Comparison of ENCODE assay signal across 22 cellular contexts in the genomic region with DNA sequence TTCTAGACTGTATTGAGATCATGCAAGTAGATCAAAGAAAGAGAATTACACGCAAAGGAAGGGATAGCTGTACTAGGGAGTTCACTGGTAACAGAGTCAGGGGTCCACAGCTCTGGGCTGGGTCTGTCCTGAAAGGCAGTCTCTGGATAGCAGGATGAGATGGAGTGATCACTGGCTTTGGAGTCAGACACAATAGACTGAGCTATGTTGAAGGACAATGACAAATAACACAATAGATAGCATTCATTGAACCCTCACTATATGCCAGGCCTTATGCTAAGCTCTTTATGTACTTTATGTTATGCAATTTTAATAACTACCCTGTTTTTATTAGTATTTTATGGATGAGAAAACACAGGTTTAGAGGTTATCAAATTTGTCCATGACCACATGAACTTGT. TPM values are rescaled to one million over a fixed set of nuclear protein-coding genes. Genes with fewer than 3 reads are reported as not detected.
DNase-seq lines count a peak whose midpoint lies in the region; ATAC-seq, FAIRE-seq and TF ChIP-seq lines count a peak whose summit lies in the region.
"Had no signal": no experiment of that assay in that cellular context is flagged by ENCODE, and none has a peak within 500 bp of the region (broad histone marks: within the 10 kb centered on the region; RNA-seq: fewer than 3 reads in every experiment).

No MANE protein-coding gene starts in this region.

- no peak for ATAC-seq in heart right ventricle
- ATAC-seq: A549, GM23338, HCT116 had no signal

- no peak for DNase-seq in GM12892 (ENCODE audit: insufficient read length)
- peak; percentile 89 for DNase-seq in pons (ENCODE audit: low spot score)
- DNase-seq in coronary artery (ENCODE audit: low spot score): no peak
- no peak for DNase-seq in heart right ventricle
- no peak for DNase-seq in activated CD8-positive, alpha-beta memory T cell treated with anti-CD3 and anti-CD28 coated beads, Interleukin-2, amount 50 U/mL, for 48 hours
- DNase-seq: 8988T; ACHN; AML-193; C1 segment of cervical spinal cord; Calu3; CD4-positive, alpha-beta memory T cell; COR-L47; DMS53; DMS79 treated with DMSO at 0.1 percent for 48 hours; GF-D8; H9 had no signal

- 0 to 62% methylated on average over 1 of the region's 1 CpG for WGBS in heart right ventricle, 2 donors

- H3K4me1 ChIP-seq in heart right ventricle: no peaks in the 10 kb centered on the region
- H3K4me1 ChIP-seq: A549 had no signal

- no peaks in the 10 kb centered on the region for H3K36me3 ChIP-seq in heart right ventricle

- H3K27ac ChIP-seq in layer of hippocampus (ENCODE audit: low read depth, low read length) (peak overlapping the region; percentile 10), temporal lobe (ENCODE audit: low read depth, low read length) (peak overlapping the region; percentile 60), coronary artery (no peak overlapping the region), heart right ventricle (no peak overlapping the region)
- H3K27ac ChIP-seq: A549 had no signal

- H3K27me3 ChIP-seq in layer of hippocampus (ENCODE audit: control insufficient read depth, insufficient read depth, low read length) (no peaks in the 10 kb centered on the region), heart right ventricle (no peaks in the 10 kb centered on the region)

- FAIRE-seq in GM12892 (lab: Jason Lieb, UNC): peak; percentile 14
- FAIRE-seq: A549, GM19239 had no signal

- intact Hi-C loops in heart right ventricle (cut with DNase I): no loop called here

- no peaks in the 10 kb centered on the region for H3K9me3 ChIP-seq in heart right ventricle
- H3K9me3 ChIP-seq: A549 had no signal

- H3K4me3 ChIP-seq in coronary artery: no peak overlapping the region
- H3K4me3 ChIP-seq in heart right ventricle: no peak overlapping the region
- H3K4me3 ChIP-seq: A549, GM23338 had no signal

- no peak for TF ChIP-seq POLR2A in GM12892 (IDR thresholded peaks at IDR 0.05; ENCODE audit: low read depth, low read length)

- TF ChIP-seq CTCF in coronary artery (IDR thresholded peaks at IDR 0.05) (no peak), heart right ventricle (IDR thresholded peaks at IDR 0.05) (no peak)

RNA-seq across cellular contexts. Expression of a gene that starts 10.0 kb away (rescaled TPM):
- 0.47 TPM for polyA plus RNA-seq in GM12892 (2012; ENCODE audit: missing spikeins)
- total RNA-seq in temporal lobe (123 TPM), heart right ventricle (10 to 100 TPM in 1 of 10 donors, 1 to 10 TPM in 9; 3.0 to 10.5 (median 6.2) TPM)
- 1 to 10 TPM in 1 of 2 donors, under 1 TPM in 1; 0.88 to 1.7 TPM for polyA plus RNA-seq in heart right ventricle

Comparison
In these comparisons a context has a peak if more than half of its experiments do, and no peak if none do; other contexts are left out.
1. H3K27ac ChIP-seq: peak in layer of hippocampus (single experiment) and temporal lobe (single experiment); none in coronary artery (0 of 2) and heart right ventricle (0 of 10).
2. RNA of a gene that starts 10.0 kb away (total RNA-seq): 123 TPM in temporal lobe (single experiment); 3.0 to 10.5 TPM in heart right ventricle; every median in the first group is over 10 times any median in the second.